Comparison of ENCODE assay signal across 8 cellular contexts in genomic region chr1:21292991-21293536, GRCh38. TPM values are rescaled to one million over a fixed set of nuclear protein-coding genes. Genes with fewer than 3 reads are reported as not detected.
DNase-seq lines count a peak whose midpoint lies in the region; ATAC-seq and TF ChIP-seq lines count a peak whose summit lies in the region.

No MANE protein-coding gene starts in this region.

- H3K9me3 ChIP-seq in right lobe of liver = no peaks in the 10 kb centered on the region

- H3K4me1 Mint-ChIP-seq in stimulated activated naive CD8-positive, alpha-beta T cell treated with anti-CD3 and anti-CD28 coated beads, Interleukin-15, amount 100 ng/mL, for 72 hours = peaks cover 94% of the 10 kb centered on the region

- H3K27me3 Mint-ChIP-seq in stimulated activated naive CD8-positive, alpha-beta T cell treated with anti-CD3 and anti-CD28 coated beads, Interleukin-15, amount 100 ng/mL, for 72 hours = no peaks in the 10 kb centered on the region

- H3K9me3 Mint-ChIP-seq in stimulated activated naive CD8-positive, alpha-beta T cell treated with anti-CD3 and anti-CD28 coated beads, Interleukin-15, amount 100 ng/mL, for 72 hours = no peaks in the 10 kb centered on the region

- peak overlapping the region; percentile 93 to 99 for H3K27ac Mint-ChIP-seq in stimulated activated naive CD8-positive, alpha-beta T cell treated with anti-CD3 and anti-CD28 coated beads, Interleukin-15, amount 100 ng/mL, for 72 hours

- H3K27me3 ChIP-seq in right lobe of liver = no peaks in the 10 kb centered on the region

- intact Hi-C loops in right lobe of liver (cut with DNase I) = no loop called here

- no peaks in the 10 kb centered on the region for H3K36me3 ChIP-seq in right lobe of liver

- peak overlapping the region; percentile 78 to 88 for H3K4me3 Mint-ChIP-seq in stimulated activated naive CD8-positive, alpha-beta T cell treated with anti-CD3 and anti-CD28 coated beads, Interleukin-15, amount 100 ng/mL, for 72 hours

- ATAC-seq in GM18858 (IDR thresholded peaks at IDR 0.05; ENCODE audit: unreplicated experiment) = peak; percentile 26
- ATAC-seq in HG02981 (IDR thresholded peaks at IDR 0.05; ENCODE audit: unreplicated experiment) = peak; percentile 33
- ATAC-seq in right lobe of liver = no peak
- ATAC-seq in stimulated activated naive CD8-positive, alpha-beta T cell treated with anti-CD3 and anti-CD28 coated beads, Interleukin-15, amount 100 ng/mL, for 72 hours = peak; percentile 18
- no peak for ATAC-seq in HG02973 (IDR thresholded peaks at IDR 0.05; ENCODE audit: unreplicated experiment)

- H3K4me1 ChIP-seq in right lobe of liver = peaks cover 0 to 6% (median 0%) of the 10 kb centered on the region in 4 donors

- peak; percentile 31 to 34 for DNase-seq in activated CD4-positive, alpha-beta T cell treated with anti-CD3 and anti-CD28 coated beads, Interleukin-2, amount 50 U/mL, for 4 hours
- no peak for DNase-seq in right lobe of liver
- peak; percentile 68 to 78 for DNase-seq in stimulated activated naive CD8-positive, alpha-beta T cell treated with anti-CD3 and anti-CD28 coated beads, Interleukin-15, amount 100 ng/mL, for 72 hours
- no peak for DNase-seq in CD1c-positive myeloid dendritic cell (ENCODE audit: extremely low spot score)
- DNase-seq in NCI-H1436 treated with DMSO at 0.1 percent for 48 hours (lab: John Stamatoyannopoulos, UW) = no peak

- H3K4me3 ChIP-seq in right lobe of liver = no peak overlapping the region

- TF ChIP-seq POLR2A in right lobe of liver (IDR thresholded peaks at IDR 0.05) = no peak

- peak overlapping the region in 2 of 3 donors; percentile 22 to 38 for H3K27ac ChIP-seq in right lobe of liver

- WGBS in right lobe of liver (ENCODE audit: insufficient coverage, low coverage, low lambda C conversion rate, missing lambda C conversion rate) = 63% methylated on average over 9 of the region's 9 CpGs

- TF ChIP-seq CTCF in right lobe of liver (IDR thresholded peaks at IDR 0.05) = no peak

RNA-seq across cellular contexts. Expression of gene ECE1, which starts 2.8 kb away (rescaled TPM):
- total RNA-seq in right lobe of liver = 10 to 100 TPM; 39.7 to 61.3 (median 43.8) TPM

Comparison
In these comparisons a context has a peak if more than half of its experiments do, and no peak if none do; other contexts are left out.
1. ATAC-seq: peak in GM18858 (single experiment), HG02981 (single experiment) and stimulated activated naive CD8-positive, alpha-beta T cell treated with anti-CD3 and anti-CD28 coated beads, Interleukin-15, amount 100 ng/mL, for 72 hours (single experiment); none in right lobe of liver (0 of 4) and HG02973 (single experiment).
2. DNase-seq: peak in activated CD4-positive, alpha-beta T cell treated with anti-CD3 and anti-CD28 coated beads, Interleukin-2, amount 50 U/mL, for 4 hours (2 of 2) and stimulated activated naive CD8-positive, alpha-beta T cell treated with anti-CD3 and anti-CD28 coated beads, Interleukin-15, amount 100 ng/mL, for 72 hours (2 of 2); none in right lobe of liver (0 of 3), CD1c-positive myeloid dendritic cell (single experiment) and NCI-H1436 treated with DMSO at 0.1 percent for 48 hours (single experiment).